Comparison of ENCODE assay signal across 2 cellular contexts in the genomic region with DNA sequence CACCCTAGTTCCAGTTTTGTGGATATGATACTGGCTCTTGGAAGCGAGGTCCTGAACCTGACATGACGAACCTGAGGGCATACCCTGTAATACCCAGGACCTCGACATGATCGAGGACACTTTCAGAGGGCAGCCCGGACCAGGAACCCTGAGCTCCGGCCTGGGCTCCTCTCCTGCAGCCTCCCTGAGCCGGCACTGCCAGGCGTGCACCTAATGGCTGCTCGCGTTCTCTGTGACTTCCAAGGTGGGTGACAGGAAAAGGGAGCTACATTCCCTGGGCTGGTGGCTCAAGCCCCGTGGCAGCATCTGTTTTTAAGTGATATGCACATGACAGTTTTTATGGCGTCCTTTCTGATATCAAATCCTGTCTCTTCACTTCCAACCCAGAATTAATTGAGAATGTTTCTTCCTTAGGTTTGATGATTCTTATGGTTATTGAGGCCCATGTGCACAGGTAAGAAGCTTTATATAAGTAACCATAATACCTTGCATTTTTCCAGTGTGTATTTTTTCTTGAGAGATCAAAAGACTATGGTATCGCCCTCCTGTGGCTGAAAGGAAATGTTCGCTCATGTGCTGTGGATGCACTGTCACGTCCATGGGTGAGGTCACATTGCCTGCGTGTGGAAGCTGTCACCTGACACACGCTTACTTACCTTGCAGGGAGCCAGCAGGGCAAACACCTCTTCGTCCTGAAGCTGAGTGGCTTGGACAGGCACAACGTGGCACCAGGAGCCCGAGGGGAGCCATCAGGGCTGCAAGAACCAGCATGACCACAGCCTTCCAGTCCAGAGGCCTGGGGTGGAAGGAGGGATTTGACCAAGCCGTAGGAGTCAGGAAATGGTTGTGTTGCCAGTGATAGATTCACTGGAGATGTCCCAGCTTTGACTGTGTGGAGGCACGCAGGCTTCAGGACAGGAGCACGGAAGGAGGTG.
TF ChIP-seq lines count a peak whose summit lies in the region.

No MANE protein-coding gene starts in this region.

TF ChIP-seq in SK-N-SH, 30 proteins besides CTCF, POLR2A, EP300 and RAD21:
- TF ChIP-seq, protein P1, sequence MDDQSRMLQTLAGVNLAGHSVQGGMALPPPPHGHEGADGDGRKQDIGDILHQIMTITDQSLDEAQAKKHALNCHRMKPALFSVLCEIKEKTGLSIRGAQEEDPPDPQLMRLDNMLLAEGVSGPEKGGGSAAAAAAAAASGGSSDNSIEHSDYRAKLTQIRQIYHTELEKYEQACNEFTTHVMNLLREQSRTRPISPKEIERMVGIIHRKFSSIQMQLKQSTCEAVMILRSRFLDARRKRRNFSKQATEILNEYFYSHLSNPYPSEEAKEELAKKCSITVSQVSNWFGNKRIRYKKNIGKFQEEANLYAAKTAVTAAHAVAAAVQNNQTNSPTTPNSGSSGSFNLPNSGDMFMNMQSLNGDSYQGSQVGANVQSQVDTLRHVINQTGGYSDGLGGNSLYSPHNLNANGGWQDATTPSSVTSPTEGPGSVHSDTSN (IDR thresholded peaks at IDR 0.05), result no peak
- TF ChIP-seq TCF12 (IDR thresholded peaks at IDR 0.05), result no peak
- TF ChIP-seq, protein P2, sequence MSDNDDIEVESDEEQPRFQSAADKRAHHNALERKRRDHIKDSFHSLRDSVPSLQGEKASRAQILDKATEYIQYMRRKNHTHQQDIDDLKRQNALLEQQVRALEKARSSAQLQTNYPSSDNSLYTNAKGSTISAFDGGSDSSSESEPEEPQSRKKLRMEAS (IDR thresholded peaks at IDR 0.05; ENCODE audit: low read depth), result no peak
- peak; percentile 31; the same call in 1 of the 2 replicates for TF ChIP-seq SMC3 (IDR thresholded peaks at IDR 0.05; ENCODE audit: low read depth, low read length)
- TF ChIP-seq, protein P3, sequence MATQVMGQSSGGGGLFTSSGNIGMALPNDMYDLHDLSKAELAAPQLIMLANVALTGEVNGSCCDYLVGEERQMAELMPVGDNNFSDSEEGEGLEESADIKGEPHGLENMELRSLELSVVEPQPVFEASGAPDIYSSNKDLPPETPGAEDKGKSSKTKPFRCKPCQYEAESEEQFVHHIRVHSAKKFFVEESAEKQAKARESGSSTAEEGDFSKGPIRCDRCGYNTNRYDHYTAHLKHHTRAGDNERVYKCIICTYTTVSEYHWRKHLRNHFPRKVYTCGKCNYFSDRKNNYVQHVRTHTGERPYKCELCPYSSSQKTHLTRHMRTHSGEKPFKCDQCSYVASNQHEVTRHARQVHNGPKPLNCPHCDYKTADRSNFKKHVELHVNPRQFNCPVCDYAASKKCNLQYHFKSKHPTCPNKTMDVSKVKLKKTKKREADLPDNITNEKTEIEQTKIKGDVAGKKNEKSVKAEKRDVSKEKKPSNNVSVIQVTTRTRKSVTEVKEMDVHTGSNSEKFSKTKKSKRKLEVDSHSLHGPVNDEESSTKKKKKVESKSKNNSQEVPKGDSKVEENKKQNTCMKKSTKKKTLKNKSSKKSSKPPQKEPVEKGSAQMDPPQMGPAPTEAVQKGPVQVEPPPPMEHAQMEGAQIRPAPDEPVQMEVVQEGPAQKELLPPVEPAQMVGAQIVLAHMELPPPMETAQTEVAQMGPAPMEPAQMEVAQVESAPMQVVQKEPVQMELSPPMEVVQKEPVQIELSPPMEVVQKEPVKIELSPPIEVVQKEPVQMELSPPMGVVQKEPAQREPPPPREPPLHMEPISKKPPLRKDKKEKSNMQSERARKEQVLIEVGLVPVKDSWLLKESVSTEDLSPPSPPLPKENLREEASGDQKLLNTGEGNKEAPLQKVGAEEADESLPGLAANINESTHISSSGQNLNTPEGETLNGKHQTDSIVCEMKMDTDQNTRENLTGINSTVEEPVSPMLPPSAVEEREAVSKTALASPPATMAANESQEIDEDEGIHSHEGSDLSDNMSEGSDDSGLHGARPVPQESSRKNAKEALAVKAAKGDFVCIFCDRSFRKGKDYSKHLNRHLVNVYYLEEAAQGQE (IDR thresholded peaks at IDR 0.05; ENCODE audit: low read depth, low read length), result no peak
- TF ChIP-seq CHD2 (IDR thresholded peaks at IDR 0.05; ENCODE audit: low read length, partially characterized antibody), result no peak
- TF ChIP-seq TAF1 (IDR thresholded peaks at IDR 0.05; ENCODE audit: borderline replicate concordance, low read depth, low read length), result no peak
- TF ChIP-seq, protein P4, sequence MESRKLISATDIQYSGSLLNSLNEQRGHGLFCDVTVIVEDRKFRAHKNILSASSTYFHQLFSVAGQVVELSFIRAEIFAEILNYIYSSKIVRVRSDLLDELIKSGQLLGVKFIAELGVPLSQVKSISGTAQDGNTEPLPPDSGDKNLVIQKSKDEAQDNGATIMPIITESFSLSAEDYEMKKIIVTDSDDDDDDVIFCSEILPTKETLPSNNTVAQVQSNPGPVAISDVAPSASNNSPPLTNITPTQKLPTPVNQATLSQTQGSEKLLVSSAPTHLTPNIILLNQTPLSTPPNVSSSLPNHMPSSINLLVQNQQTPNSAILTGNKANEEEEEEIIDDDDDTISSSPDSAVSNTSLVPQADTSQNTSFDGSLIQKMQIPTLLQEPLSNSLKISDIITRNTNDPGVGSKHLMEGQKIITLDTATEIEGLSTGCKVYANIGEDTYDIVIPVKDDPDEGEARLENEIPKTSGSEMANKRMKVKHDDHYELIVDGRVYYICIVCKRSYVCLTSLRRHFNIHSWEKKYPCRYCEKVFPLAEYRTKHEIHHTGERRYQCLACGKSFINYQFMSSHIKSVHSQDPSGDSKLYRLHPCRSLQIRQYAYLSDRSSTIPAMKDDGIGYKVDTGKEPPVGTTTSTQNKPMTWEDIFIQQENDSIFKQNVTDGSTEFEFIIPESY (IDR thresholded peaks at IDR 0.05; ENCODE audit: borderline replicate concordance, low read depth), result no peak
- TF ChIP-seq NRF1 (IDR thresholded peaks at IDR 0.05; ENCODE audit: low read depth, low read length), result no peak

TF ChIP-seq in SK-N-SH treated with all-trans-retinoic acid at 6 μM for 48 hours, 23 proteins besides CTCF, POLR2A, EP300 and RAD21 (continued from another document):
- TF ChIP-seq, protein P5, sequence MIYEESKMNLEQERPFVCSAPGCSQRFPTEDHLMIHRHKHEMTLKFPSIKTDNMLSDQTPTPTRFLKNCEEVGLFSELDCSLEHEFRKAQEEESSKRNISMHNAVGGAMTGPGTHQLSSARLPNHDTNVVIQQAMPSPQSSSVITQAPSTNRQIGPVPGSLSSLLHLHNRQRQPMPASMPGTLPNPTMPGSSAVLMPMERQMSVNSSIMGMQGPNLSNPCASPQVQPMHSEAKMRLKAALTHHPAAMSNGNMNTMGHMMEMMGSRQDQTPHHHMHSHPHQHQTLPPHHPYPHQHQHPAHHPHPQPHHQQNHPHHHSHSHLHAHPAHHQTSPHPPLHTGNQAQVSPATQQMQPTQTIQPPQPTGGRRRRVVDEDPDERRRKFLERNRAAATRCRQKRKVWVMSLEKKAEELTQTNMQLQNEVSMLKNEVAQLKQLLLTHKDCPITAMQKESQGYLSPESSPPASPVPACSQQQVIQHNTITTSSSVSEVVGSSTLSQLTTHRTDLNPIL (CRISPR knock-in tag; IDR thresholded peaks at IDR 0.05; ENCODE audit: low read depth), result no peak
- TF ChIP-seq ZC3H10 (CRISPR knock-in tag; IDR thresholded peaks at IDR 0.05) (no peak), RARB (CRISPR knock-in tag; IDR thresholded peaks at IDR 0.05) (no peak), ZNF8 (CRISPR knock-in tag; IDR thresholded peaks at IDR 0.05) (no peak), PPARA (CRISPR knock-in tag; IDR thresholded peaks at IDR 0.05; ENCODE audit: borderline replicate concordance) (no peak)
- TF ChIP-seq, protein P6, sequence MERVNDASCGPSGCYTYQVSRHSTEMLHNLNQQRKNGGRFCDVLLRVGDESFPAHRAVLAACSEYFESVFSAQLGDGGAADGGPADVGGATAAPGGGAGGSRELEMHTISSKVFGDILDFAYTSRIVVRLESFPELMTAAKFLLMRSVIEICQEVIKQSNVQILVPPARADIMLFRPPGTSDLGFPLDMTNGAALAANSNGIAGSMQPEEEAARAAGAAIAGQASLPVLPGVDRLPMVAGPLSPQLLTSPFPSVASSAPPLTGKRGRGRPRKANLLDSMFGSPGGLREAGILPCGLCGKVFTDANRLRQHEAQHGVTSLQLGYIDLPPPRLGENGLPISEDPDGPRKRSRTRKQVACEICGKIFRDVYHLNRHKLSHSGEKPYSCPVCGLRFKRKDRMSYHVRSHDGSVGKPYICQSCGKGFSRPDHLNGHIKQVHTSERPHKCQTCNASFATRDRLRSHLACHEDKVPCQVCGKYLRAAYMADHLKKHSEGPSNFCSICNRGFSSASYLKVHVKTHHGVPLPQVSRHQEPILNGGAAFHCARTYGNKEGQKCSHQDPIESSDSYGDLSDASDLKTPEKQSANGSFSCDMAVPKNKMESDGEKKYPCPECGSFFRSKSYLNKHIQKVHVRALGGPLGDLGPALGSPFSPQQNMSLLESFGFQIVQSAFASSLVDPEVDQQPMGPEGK (CRISPR knock-in tag; IDR thresholded peaks at IDR 0.05; ENCODE audit: borderline replicate concordance), result no peak
- TF ChIP-seq, protein P7, sequence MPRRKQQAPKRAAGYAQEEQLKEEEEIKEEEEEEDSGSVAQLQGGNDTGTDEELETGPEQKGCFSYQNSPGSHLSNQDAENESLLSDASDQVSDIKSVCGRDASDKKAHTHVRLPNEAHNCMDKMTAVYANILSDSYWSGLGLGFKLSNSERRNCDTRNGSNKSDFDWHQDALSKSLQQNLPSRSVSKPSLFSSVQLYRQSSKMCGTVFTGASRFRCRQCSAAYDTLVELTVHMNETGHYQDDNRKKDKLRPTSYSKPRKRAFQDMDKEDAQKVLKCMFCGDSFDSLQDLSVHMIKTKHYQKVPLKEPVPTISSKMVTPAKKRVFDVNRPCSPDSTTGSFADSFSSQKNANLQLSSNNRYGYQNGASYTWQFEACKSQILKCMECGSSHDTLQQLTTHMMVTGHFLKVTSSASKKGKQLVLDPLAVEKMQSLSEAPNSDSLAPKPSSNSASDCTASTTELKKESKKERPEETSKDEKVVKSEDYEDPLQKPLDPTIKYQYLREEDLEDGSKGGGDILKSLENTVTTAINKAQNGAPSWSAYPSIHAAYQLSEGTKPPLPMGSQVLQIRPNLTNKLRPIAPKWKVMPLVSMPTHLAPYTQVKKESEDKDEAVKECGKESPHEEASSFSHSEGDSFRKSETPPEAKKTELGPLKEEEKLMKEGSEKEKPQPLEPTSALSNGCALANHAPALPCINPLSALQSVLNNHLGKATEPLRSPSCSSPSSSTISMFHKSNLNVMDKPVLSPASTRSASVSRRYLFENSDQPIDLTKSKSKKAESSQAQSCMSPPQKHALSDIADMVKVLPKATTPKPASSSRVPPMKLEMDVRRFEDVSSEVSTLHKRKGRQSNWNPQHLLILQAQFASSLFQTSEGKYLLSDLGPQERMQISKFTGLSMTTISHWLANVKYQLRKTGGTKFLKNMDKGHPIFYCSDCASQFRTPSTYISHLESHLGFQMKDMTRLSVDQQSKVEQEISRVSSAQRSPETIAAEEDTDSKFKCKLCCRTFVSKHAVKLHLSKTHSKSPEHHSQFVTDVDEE (CRISPR knock-in tag; IDR thresholded peaks at IDR 0.05), result no peak
- TF ChIP-seq, protein P8, sequence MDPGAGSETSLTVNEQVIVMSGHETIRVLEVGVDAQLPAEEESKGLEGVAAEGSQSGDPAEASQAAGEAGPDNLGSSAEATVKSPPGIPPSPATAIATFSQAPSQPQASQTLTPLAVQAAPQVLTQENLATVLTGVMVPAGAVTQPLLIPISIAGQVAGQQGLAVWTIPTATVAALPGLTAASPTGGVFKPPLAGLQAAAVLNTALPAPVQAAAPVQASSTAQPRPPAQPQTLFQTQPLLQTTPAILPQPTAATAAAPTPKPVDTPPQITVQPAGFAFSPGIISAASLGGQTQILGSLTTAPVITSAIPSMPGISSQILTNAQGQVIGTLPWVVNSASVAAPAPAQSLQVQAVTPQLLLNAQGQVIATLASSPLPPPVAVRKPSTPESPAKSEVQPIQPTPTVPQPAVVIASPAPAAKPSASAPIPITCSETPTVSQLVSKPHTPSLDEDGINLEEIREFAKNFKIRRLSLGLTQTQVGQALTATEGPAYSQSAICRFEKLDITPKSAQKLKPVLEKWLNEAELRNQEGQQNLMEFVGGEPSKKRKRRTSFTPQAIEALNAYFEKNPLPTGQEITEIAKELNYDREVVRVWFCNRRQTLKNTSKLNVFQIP (CRISPR knock-in tag; IDR thresholded peaks at IDR 0.05; ENCODE audit: borderline replicate concordance, low read depth), result no peak
TF ChIP-seq in SK-N-SH treated with all-trans-retinoic acid at 6 μM for 48 hours: peak in this region for 0.
